ENCODE assay signal across 23 cellular contexts in the genomic region with DNA sequence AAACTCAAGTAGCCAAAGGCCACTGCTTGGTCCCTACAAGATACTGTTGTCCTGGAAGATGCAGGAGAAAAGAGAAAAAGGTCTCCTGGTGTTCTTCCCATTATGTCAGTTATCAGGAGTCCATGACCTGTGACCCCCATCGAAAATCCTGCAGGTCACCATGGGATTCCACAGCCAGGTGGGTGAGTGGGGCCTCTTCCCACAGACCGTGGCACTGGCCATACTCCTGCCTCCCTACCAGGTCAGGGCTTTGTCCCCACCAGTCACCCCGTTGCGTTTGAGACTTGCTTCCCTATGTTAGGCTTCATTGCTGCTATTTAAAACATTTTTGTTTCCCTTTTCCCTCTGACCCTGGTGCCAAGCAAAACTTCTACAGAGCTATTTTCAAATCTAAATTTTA.
"Had no signal": no experiment of that assay in that cellular context is flagged by ENCODE, and none has a peak within 500 bp of the region (broad histone marks: within the 10 kb centered on the region; RNA-seq: fewer than 3 reads in every experiment).

No MANE protein-coding gene starts in this region.

- ATAC-seq: effector memory CD8-positive, alpha-beta T cell; heart right ventricle; left lung; stimulated activated memory B cell treated with anti-CD40 and anti-IgM and Interleukin-4, amounts not matched to agents 10 μg/mL and 1 μg/mL and 100 μg/mL, for 72 hours had no signal

- H3K27ac Mint-ChIP-seq: stimulated activated memory B cell treated with anti-CD40 and anti-IgM and Interleukin-4, amounts not matched to agents 10 μg/mL and 1 μg/mL and 100 μg/mL, for 72 hours had no signal

- H3K27me3 ChIP-seq: esophagus squamous epithelium, heart right ventricle, left lung, right atrium auricular region, sigmoid colon, tibial nerve, upper lobe of left lung had no signal

- H3K9me3 ChIP-seq: esophagus squamous epithelium, left lung, prostate gland, sigmoid colon, thoracic aorta, upper lobe of left lung had no signal

- H3K9me3 Mint-ChIP-seq: effector memory CD8-positive, alpha-beta T cell; naive thymus-derived CD8-positive, alpha-beta T cell; stimulated activated memory B cell treated with anti-CD40 and anti-IgM and Interleukin-4, amounts not matched to agents 10 μg/mL and 1 μg/mL and 100 μg/mL, for 72 hours; stimulated activated naive CD8-positive, alpha-beta T cell treated with anti-CD3 and anti-CD28 coated beads, Interleukin-15, Interleukin-2, amounts not matched to agents 100 ng/mL and 50 ng/mL, for 24 hours had no signal

- H3K4me3 ChIP-seq: esophagus squamous epithelium, heart right ventricle, left lung, prostate gland, right atrium auricular region, sigmoid colon, thoracic aorta, tibial nerve, upper lobe of left lung had no signal

- H3K4me3 Mint-ChIP-seq: effector memory CD8-positive, alpha-beta T cell; naive thymus-derived CD8-positive, alpha-beta T cell; stimulated activated memory B cell treated with anti-CD40 and anti-IgM and Interleukin-4, amounts not matched to agents 10 μg/mL and 1 μg/mL and 100 μg/mL, for 72 hours; stimulated activated naive CD8-positive, alpha-beta T cell treated with anti-CD3 and anti-CD28 coated beads, Interleukin-15, Interleukin-2, amounts not matched to agents 100 ng/mL and 50 ng/mL, for 24 hours had no signal

- DNase-seq: cortex of kidney; effector memory CD8-positive, alpha-beta T cell; erythroblast; esophagus squamous epithelium; foreskin melanocyte; glutamatergic neuron; heart right ventricle; hippocampal formation; left cardiac atrium; left lung; mesendoderm; midbrain; naive thymus-derived CD8-positive, alpha-beta T cell; sigmoid colon; stimulated activated CD4-positive, alpha-beta T cell treated with anti-CD3 and anti-CD28 coated beads, Interleukin-2, amount 100 ng/mL, for 24 hours; stimulated activated CD4-positive, alpha-beta T cell treated with anti-CD3 and anti-CD28 coated beads, Interleukin-4, amount 100 ng/mL, for 4 hours; upper lobe of left lung had no signal

- H3K27me3 Mint-ChIP-seq: effector memory CD8-positive, alpha-beta T cell; naive thymus-derived CD8-positive, alpha-beta T cell; stimulated activated memory B cell treated with anti-CD40 and anti-IgM and Interleukin-4, amounts not matched to agents 10 μg/mL and 1 μg/mL and 100 μg/mL, for 72 hours; stimulated activated naive CD8-positive, alpha-beta T cell treated with anti-CD3 and anti-CD28 coated beads, Interleukin-15, Interleukin-2, amounts not matched to agents 100 ng/mL and 50 ng/mL, for 24 hours had no signal

- H3K27ac ChIP-seq: esophagus squamous epithelium, heart right ventricle, left lung, prostate gland, right atrium auricular region, sigmoid colon, thoracic aorta, tibial nerve, upper lobe of left lung had no signal

- H3K4me1 ChIP-seq: prostate gland had no signal
